17 cellular contexts compared by ENCODE assay signal in genomic region chr12:101050631-101051030, GRCh38.
DNase-seq lines count a peak whose midpoint lies in the region; ATAC-seq and TF ChIP-seq lines count a peak whose summit lies in the region.
"Had no signal": no experiment of that assay in that cellular context is flagged by ENCODE, and none has a peak within 500 bp of the region (broad histone marks: within the 10 kb centered on the region; RNA-seq: fewer than 3 reads in every experiment).

No MANE protein-coding gene starts in this region.

- WGBS in smooth muscle cell (ENCODE audit: low lambda C conversion rate), result 0% methylated on average over 1 of the region's 1 CpG
- 0% methylated on average over 1 of the region's 1 CpG for WGBS in transverse colon (ENCODE audit: low coverage in 1 of 2), 2 donors

- H3K4me3 ChIP-seq in smooth muscle cell, result no peak overlapping the region
- H3K4me3 ChIP-seq in transverse colon, result no peak overlapping the region
- H3K4me3 ChIP-seq: GM12878, GM23248 had no signal

- no peaks in the 10 kb centered on the region for H3K36me3 ChIP-seq in smooth muscle cell (ENCODE audit: low read depth)
- H3K36me3 ChIP-seq in transverse colon, result no peaks in the 10 kb centered on the region
- H3K36me3 ChIP-seq: BE2C had no signal

- ATAC-seq in GM18520 (IDR thresholded peaks at IDR 0.05; ENCODE audit: unreplicated experiment), result no peak
- ATAC-seq: CD8-positive, alpha-beta T cell; GM12878 had no signal

- no peaks in the 10 kb centered on the region for H3K36me3 Mint-ChIP-seq in mesothelial cell of epicardium
- H3K36me3 Mint-ChIP-seq: CD14-positive monocyte; CD8-positive, alpha-beta T cell had no signal

- H3K4me1 Mint-ChIP-seq in mesothelial cell of epicardium, result peaks cover 15% of the 10 kb centered on the region
- H3K4me1 Mint-ChIP-seq: CD14-positive monocyte had no signal

- TF ChIP-seq CTCF in smooth muscle cell (IDR thresholded peaks at IDR 0.05; ENCODE audit: borderline replicate concordance, insufficient read depth, poor library complexity, severe bottlenecking) (no peak), mesothelial cell of epicardium (IDR thresholded peaks at IDR 0.05; ENCODE audit: unreplicated experiment) (no peak), transverse colon (IDR thresholded peaks at IDR 0.05) (no peak)

- H3K4me3 Mint-ChIP-seq in mesothelial cell of epicardium, result no peak overlapping the region
- H3K4me3 Mint-ChIP-seq: CD14-positive monocyte; CD8-positive, alpha-beta T cell had no signal

- peak overlapping the region; percentile 36 for H3K27ac ChIP-seq in smooth muscle cell (ENCODE audit: low read depth)
- no peak overlapping the region for H3K27ac ChIP-seq in transverse colon
- H3K27ac ChIP-seq: GM23248 had no signal

- no peaks in the 10 kb centered on the region for H3K27me3 ChIP-seq in smooth muscle cell (ENCODE audit: low read depth)
- no peaks in the 10 kb centered on the region for H3K27me3 ChIP-seq in transverse colon
- H3K27me3 ChIP-seq: BE2C had no signal

- H2AFZ ChIP-seq in smooth muscle cell (ENCODE audit: low read depth), result no peak overlapping the region
- H2AFZ ChIP-seq: GM23248 had no signal

- no peak overlapping the region for H3K27ac Mint-ChIP-seq in mesothelial cell of epicardium
- H3K27ac Mint-ChIP-seq: CD14-positive monocyte; CD8-positive, alpha-beta T cell had no signal

- no peak overlapping the region for H3K9ac ChIP-seq in smooth muscle cell (ENCODE audit: low read depth)
- H3K9ac ChIP-seq: GM23248 had no signal

- H3K27me3 Mint-ChIP-seq in mesothelial cell of epicardium (ENCODE audit: low read depth), result no peaks in the 10 kb centered on the region

- no peak for TF ChIP-seq EP300 in transverse colon (IDR thresholded peaks at IDR 0.05; ENCODE audit: low read depth)

- peak overlapping the region; percentile 66 for H3K4me2 ChIP-seq in smooth muscle cell

- H3K4me1 ChIP-seq in smooth muscle cell (ENCODE audit: low read depth) (peaks cover 10% of the 10 kb centered on the region), transverse colon (peaks cover 0 to 18% (median 7%) of the 10 kb centered on the region in 4 donors)
- H3K4me1 ChIP-seq: BE2C had no signal

- no peaks in the 10 kb centered on the region for H3K9me3 Mint-ChIP-seq in mesothelial cell of epicardium
- H3K9me3 Mint-ChIP-seq: CD8-positive, alpha-beta T cell had no signal

- H3K9me3 ChIP-seq in smooth muscle cell (replicated peaks; ENCODE audit: low read depth), result no peaks in the 10 kb centered on the region
- H3K9me3 ChIP-seq in transverse colon, result no peaks in the 10 kb centered on the region
- H3K9me3 ChIP-seq: BE2C had no signal

- H4K20me1 ChIP-seq in smooth muscle cell (ENCODE audit: low read depth), result peaks cover 7% of the 10 kb centered on the region

- peaks cover 15% of the 10 kb centered on the region for H3F3A ChIP-seq in smooth muscle cell (ENCODE audit: low read depth)

- no peaks in the 10 kb centered on the region for H3K79me2 ChIP-seq in smooth muscle cell (ENCODE audit: low read depth)

- intact Hi-C loops in transverse colon (cut with DNase I; ENCODE audit: low total_unique reads), result no loop called here

- in situ Hi-C loops in transverse colon (cut with MboI; ENCODE audit: low pct_ligation_motif_present in 1 of 4, low pct_unique_long_range_greater_than_20kb in 1 of 4, low sequenced_read_pairs in 3 of 4), result no loop called here

- TF ChIP-seq POLR2A in transverse colon (IDR thresholded peaks at IDR 0.05), result no peak

- DNase-seq in EH (ENCODE audit: low read depth) (peak; percentile 62), M059J (ENCODE audit: low read depth) (peak; percentile 43), astrocyte of the hippocampus (ENCODE audit: low read depth, low spot score) (peak; percentile 32), smooth muscle cell (lab: John Stamatoyannopoulos, UW; ENCODE audit: unreplicated experiment) (no peak), mesothelial cell of epicardium (ENCODE audit: low spot score in 2 of 2, unreplicated experiment in 2 of 2) (no peak), transverse colon (no peak), AG08395 (ENCODE audit: low spot score) (no peak)
- DNase-seq: ACHN; BE2C; Caco-2; CD8-positive, alpha-beta T cell; DND-41; H7 had no signal

Comparison
In these comparisons a context has a peak if more than half of its experiments do, and no peak if none do; other contexts are left out.
1. DNase-seq: peak in EH (single experiment), M059J (single experiment) and astrocyte of the hippocampus (single experiment); none in smooth muscle cell (single experiment), mesothelial cell of epicardium (0 of 2), transverse colon (single experiment) and AG08395 (single experiment).